In genomic region chr2:105055613-105056012, GRCh38 we compare ENCODE assay signal across 18 cellular contexts. TPM values are rescaled to one million over a fixed set of nuclear protein-coding genes. Genes with fewer than 3 reads are reported as not detected.
DNase-seq lines count a peak whose midpoint lies in the region; TF ChIP-seq lines count a peak whose summit lies in the region.
"Had no signal": no experiment of that assay in that cellular context is flagged by ENCODE, and none has a peak within 500 bp of the region (broad histone marks: within the 10 kb centered on the region; RNA-seq: fewer than 3 reads in every experiment).

No MANE protein-coding gene starts in this region.

- H3K9me3 ChIP-seq in tibial artery: peaks cover 0 to 5% (median 0%) of the 10 kb centered on the region in 3 donors
- no peaks in the 10 kb centered on the region for H3K9me3 ChIP-seq in adrenal gland (replicated peaks in 1 of 3)

- H3K4me1 ChIP-seq in tibial artery (no peaks in the 10 kb centered on the region), adrenal gland (replicated peaks in 1 of 2) (peaks cover 7 to 15% of the 10 kb centered on the region in 2 donors)

- H3K4me3 ChIP-seq in cardiac fibroblast (replicated peaks in 1 of 2; ENCODE audit: low read depth in 2 of 2, low read length in 2 of 2) (no peak overlapping the region), tibial artery (no peak overlapping the region), adrenal gland (no peak overlapping the region)

- no peak for TF ChIP-seq POLR2A in adrenal gland (IDR thresholded peaks at IDR 0.05)

- H3K27ac ChIP-seq in tibial artery (no peak overlapping the region), adrenal gland (no peak overlapping the region)
- H3K27ac ChIP-seq: C4-2B, HL-60 had no signal

- H3K36me3 ChIP-seq in tibial artery: peaks cover 4 to 13% (median 9%) of the 10 kb centered on the region in 3 donors
- peaks cover 0 to 2% of the 10 kb centered on the region in 2 donors for H3K36me3 ChIP-seq in adrenal gland (replicated peaks in 1 of 2)

- H3K27me3 ChIP-seq in tibial artery: no peaks in the 10 kb centered on the region
- no peaks in the 10 kb centered on the region for H3K27me3 ChIP-seq in adrenal gland

- intact Hi-C loops in tibial artery (cut with DNase I; ENCODE audit: low total_unique reads) (no loop called here), adrenal gland (cut with DNase I) (no loop called here)

- TF ChIP-seq CTCF in cardiac fibroblast (IDR thresholded peaks at IDR 0.05; ENCODE audit: low read depth, low read length): no peak
- no peak for TF ChIP-seq CTCF in tibial artery (IDR thresholded peaks at IDR 0.05)
- TF ChIP-seq CTCF in adrenal gland (IDR thresholded peaks at IDR 0.05): no peak

- 66 to 99% (median 72%) methylated on average over 2 of the region's 2 CpGs for WGBS in adrenal gland, 4 donors

- DNase-seq in M059J (ENCODE audit: low read depth) (peak; percentile 6), cardiac fibroblast (ENCODE audit: low read depth in 2 of 2) (peak; percentile 41 to 64), fibroblast of peridontal ligament (ENCODE audit: extremely low read depth) (peak; percentile 36), tibial artery (no peak), retina (no peak), adrenal gland (no peak), T1000 (lab: John Stamatoyannopoulos, UW) (no peak)
- DNase-seq: AML-193, DMS79 treated with DMSO at 0.1 percent for 48 hours, H7, HFFc6, NCI-H1105, NCI-H510A treated with DMSO at 0.1 percent for 48 hours, NCI-H774, RPMI8226, SHP77 treated with DMSO at 0.1 percent for 48 hours had no signal

RNA-seq across cellular contexts. Expression of gene MRPS9, which starts 17.7 kb away (rescaled TPM):
- total RNA-seq in M059J (2014; rRNA removed; shearing (Covaris generic)): 18.8 and 21.2 TPM in 2 replicates
- 10 to 100 TPM; 24.1 to 54.0 (median 33.5) TPM for total RNA-seq in adrenal gland
- 10 to 100 TPM; 45.4 to 69.2 (median 59.1) TPM for polyA plus RNA-seq in adrenal gland

Comparison
In these comparisons a context has a peak if more than half of its experiments do, and no peak if none do; other contexts are left out.
1. DNase-seq: peak in M059J (single experiment), cardiac fibroblast (2 of 2) and fibroblast of peridontal ligament (single experiment); none in tibial artery (0 of 2), retina (single experiment), adrenal gland (0 of 7) and T1000 (single experiment).